In the genomic region with DNA sequence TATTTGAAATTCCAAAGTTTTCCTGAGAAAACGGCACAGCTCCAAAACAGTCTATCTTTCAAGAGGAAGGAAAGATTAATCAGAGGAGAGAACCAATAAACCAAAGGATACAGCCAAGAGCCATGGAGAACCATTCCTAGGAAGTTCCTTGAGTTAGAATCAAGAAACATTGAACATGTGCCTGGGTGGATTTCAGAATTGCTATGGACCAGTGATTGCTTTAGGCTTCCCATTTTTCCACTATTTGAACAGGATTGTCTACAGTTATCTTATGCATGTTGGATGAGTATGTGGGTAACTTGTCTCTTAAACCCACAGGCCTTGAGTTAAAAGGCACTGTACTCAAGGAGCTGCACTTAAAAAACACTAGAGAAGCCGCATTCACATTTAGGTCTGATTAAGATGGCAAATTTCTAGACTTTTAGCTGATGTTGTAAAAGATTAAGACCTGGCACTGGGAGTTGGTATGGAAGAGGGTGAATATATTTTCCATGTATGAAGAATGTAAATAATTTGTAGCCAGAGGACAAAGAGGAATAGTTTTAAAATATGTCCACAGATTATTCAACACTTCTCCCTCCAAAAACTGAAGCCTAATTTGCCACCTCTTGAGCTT, we compare ENCODE assay signal across 32 cellular contexts. TPM values are rescaled to one million over a fixed set of nuclear protein-coding genes. Genes with fewer than 3 reads are reported as not detected.
"Had no signal": no experiment of that assay in that cellular context is flagged by ENCODE, and none has a peak within 500 bp of the region (broad histone marks: within the 10 kb centered on the region; RNA-seq: fewer than 3 reads in every experiment).

No MANE protein-coding gene starts in this region.

- H3K4me3 ChIP-seq: stomach, suprapubic skin, testis, thoracic aorta, thyroid gland, tibial artery, tibial nerve, transverse colon, upper lobe of left lung, upper lobe of right lung, uterus, vagina had no signal

- ATAC-seq: stimulated activated effector memory CD8-positive, alpha-beta T cell treated with anti-CD3 and anti-CD28 coated beads, Interleukin-12 subunit alpha, Interleukin-12 subunit beta, amount 100 ng/mL, for 72 hours; stimulated activated memory B cell treated with anti-CD40 and anti-IgM and Interleukin-4, amounts not matched to agents 10 μg/mL and 1 μg/mL and 100 μg/mL, for 72 hours; stimulated activated naive B cell treated with anti-CD40 and anti-IgM and Interleukin-4, amounts not matched to agents 10 μg/mL and 1 μg/mL and 100 μg/mL, for 72 hours; stimulated activated naive CD8-positive, alpha-beta T cell treated with anti-CD3 and anti-CD28 coated beads, Interleukin-15, amount 100 ng/mL, for 72 hours; stimulated activated naive CD8-positive, alpha-beta T cell treated with anti-CD3 and anti-CD28 coated beads, Interleukin-15, Interleukin-2, amounts not matched to agents 100 U/mL and 50 U/mL, for 24 hours; upper lobe of right lung had no signal

- H3K4me1 Mint-ChIP-seq: stimulated activated effector memory CD8-positive, alpha-beta T cell treated with anti-CD3 and anti-CD28 coated beads, Interleukin-12 subunit alpha, Interleukin-12 subunit beta, amount 100 ng/mL, for 72 hours; stimulated activated memory B cell treated with anti-CD40 and anti-IgM and Interleukin-4, amounts not matched to agents 10 μg/mL and 1 μg/mL and 100 μg/mL, for 72 hours; stimulated activated naive B cell treated with anti-CD40 and anti-IgM and Interleukin-4, amounts not matched to agents 10 μg/mL and 1 μg/mL and 100 μg/mL, for 72 hours; stimulated activated naive CD8-positive, alpha-beta T cell treated with anti-CD3 and anti-CD28 coated beads, Interleukin-15, amount 100 ng/mL, for 72 hours had no signal

- H3K36me3 ChIP-seq: stomach, suprapubic skin, thoracic aorta, thyroid gland, tibial artery, transverse colon, upper lobe of left lung, upper lobe of right lung, uterus, vagina had no signal

- H3K27me3 ChIP-seq: stomach, suprapubic skin, testis, thyroid gland, tibial artery, tibial nerve, transverse colon, upper lobe of left lung, upper lobe of right lung, uterus, vagina had no signal

- H3K27ac Mint-ChIP-seq: stimulated activated effector memory CD8-positive, alpha-beta T cell treated with anti-CD3 and anti-CD28 coated beads, Interleukin-12 subunit alpha, Interleukin-12 subunit beta, amount 100 ng/mL, for 72 hours; stimulated activated memory B cell treated with anti-CD40 and anti-IgM and Interleukin-4, amounts not matched to agents 10 μg/mL and 1 μg/mL and 100 μg/mL, for 72 hours; stimulated activated naive B cell treated with anti-CD40 and anti-IgM and Interleukin-4, amounts not matched to agents 10 μg/mL and 1 μg/mL and 100 μg/mL, for 72 hours; stimulated activated naive CD8-positive, alpha-beta T cell treated with anti-CD3 and anti-CD28 coated beads, Interleukin-15, amount 100 ng/mL, for 72 hours; stimulated activated naive CD8-positive, alpha-beta T cell treated with anti-CD3 and anti-CD28 coated beads, Interleukin-15, Interleukin-2, amounts not matched to agents 100 ng/mL and 50 ng/mL, for 24 hours; type B pancreatic cell had no signal

- H3K27me3 Mint-ChIP-seq: stimulated activated naive B cell treated with anti-CD40 and anti-IgM and Interleukin-4, amounts not matched to agents 10 μg/mL and 1 μg/mL and 100 μg/mL, for 72 hours; stimulated activated naive CD8-positive, alpha-beta T cell treated with anti-CD3 and anti-CD28 coated beads, Interleukin-15, amount 100 ng/mL, for 72 hours; type B pancreatic cell had no signal

- H3K9me3 ChIP-seq: testis, thyroid gland had no signal

- DNase-seq: stimulated activated CD4-positive, alpha-beta T cell treated with anti-CD3 and anti-CD28 coated beads, Interleukin-2, amount 100 ng/mL, for 48 hours; stimulated activated CD4-positive, alpha-beta T cell treated with anti-CD3 and anti-CD28 coated beads, Interleukin-4, amount 100 ng/mL, for 1 hour; stimulated activated CD4-positive, alpha-beta T cell treated with anti-CD3 and anti-CD28 coated beads, Interleukin-4, amount 100 ng/mL, for 24 hours; stimulated activated CD4-positive, alpha-beta T cell treated with anti-CD3 and anti-CD28 coated beads, Interleukin-4, amount 100 ng/mL, for 4 hours; stimulated activated CD8-positive, alpha-beta memory T cell treated with anti-CD3 and anti-CD28 coated beads, Interleukin-4, amount 100 ng/mL, for 48 hours; stimulated activated naive B cell treated with anti-CD40 and anti-IgM and Interleukin-4, amounts not matched to agents 10 μg/mL and 1 μg/mL and 100 μg/mL, for 72 hours; stimulated activated naive CD4-positive, alpha-beta T cell; stimulated activated naive CD4-positive, alpha-beta T cell treated with Interleukin-2 at 50 U/mL for 16 hours; stimulated activated naive CD8-positive, alpha-beta T cell treated with anti-CD3 and anti-CD28 coated beads, Interleukin-15, amount 100 ng/mL, for 72 hours; stimulated activated naive CD8-positive, alpha-beta T cell treated with anti-CD3 and anti-CD28 coated beads, Interleukin-15, Interleukin-2, amounts not matched to agents 100 U/mL and 50 U/mL, for 24 hours; stomach; substantia nigra; testis; thyroid gland; tibial artery; transverse colon; trophoblast cell; upper lobe of left lung; upper lobe of right lung; uterus had no signal

- H3K4me1 ChIP-seq: stomach, suprapubic skin, testis, thyroid gland, tibial artery, tibial nerve, transverse colon, upper lobe of left lung, upper lobe of right lung, uterus, vagina had no signal

- H3K27ac ChIP-seq: stomach, suprapubic skin, testis, thoracic aorta, thyroid gland, tibial artery, tibial nerve, transverse colon, upper lobe of left lung, upper lobe of right lung, uterus, vagina had no signal

- H3K36me3 Mint-ChIP-seq: stimulated activated effector memory CD8-positive, alpha-beta T cell treated with anti-CD3 and anti-CD28 coated beads, Interleukin-12 subunit alpha, Interleukin-12 subunit beta, amount 100 ng/mL, for 72 hours; stimulated activated memory B cell treated with anti-CD40 and anti-IgM and Interleukin-4, amounts not matched to agents 10 μg/mL and 1 μg/mL and 100 μg/mL, for 72 hours had no signal

- H3K4me3 Mint-ChIP-seq: stimulated activated effector memory CD8-positive, alpha-beta T cell treated with anti-CD3 and anti-CD28 coated beads, Interleukin-12 subunit alpha, Interleukin-12 subunit beta, amount 100 ng/mL, for 72 hours; stimulated activated memory B cell treated with anti-CD40 and anti-IgM and Interleukin-4, amounts not matched to agents 10 μg/mL and 1 μg/mL and 100 μg/mL, for 72 hours; stimulated activated naive B cell treated with anti-CD40 and anti-IgM and Interleukin-4, amounts not matched to agents 10 μg/mL and 1 μg/mL and 100 μg/mL, for 72 hours; stimulated activated naive CD8-positive, alpha-beta T cell treated with anti-CD3 and anti-CD28 coated beads, Interleukin-15, amount 100 ng/mL, for 72 hours; stimulated activated naive CD8-positive, alpha-beta T cell treated with anti-CD3 and anti-CD28 coated beads, Interleukin-15, Interleukin-2, amounts not matched to agents 100 ng/mL and 50 ng/mL, for 24 hours; type B pancreatic cell had no signal

- FAIRE-seq: urothelium cell line had no signal

RNA-seq across cellular contexts. Expression of a gene that starts 11.2 kb away (rescaled TPM):
- total RNA-seq: stomach, subcutaneous adipose tissue, suprapubic skin, thoracic aorta, transverse colon, upper lobe of right lung, ureter, vagina had no signal
- polyA plus RNA-seq: stomach, urinary bladder had no signal
